ENCODE assay signal across 31 cellular contexts in genomic region chr21:42409366-42409765, GRCh38. TPM values are rescaled to one million over a fixed set of nuclear protein-coding genes. Genes with fewer than 3 reads are reported as not detected.
DNase-seq lines count a peak whose midpoint lies in the region; ATAC-seq, FAIRE-seq and TF ChIP-seq lines count a peak whose summit lies in the region.
"Had no signal": no experiment of that assay in that cellular context is flagged by ENCODE, and none has a peak within 500 bp of the region (broad histone marks: within the 10 kb centered on the region; RNA-seq: fewer than 3 reads in every experiment).

No MANE protein-coding gene starts in this region.

- no peaks in the 10 kb centered on the region for H3K9me3 ChIP-seq in CD4-positive, CD25-positive, alpha-beta regulatory T cell (ENCODE audit: control insufficient read depth in 2 of 2, low read length in 2 of 2)
- no peaks in the 10 kb centered on the region for H3K9me3 ChIP-seq in DND-41 (ENCODE audit: insufficient read depth, low read length, severe bottlenecking)
- H3K9me3 ChIP-seq in effector memory CD4-positive, alpha-beta T cell (ENCODE audit: control insufficient read depth, low read length): no peaks in the 10 kb centered on the region
- H3K9me3 ChIP-seq: adrenal gland, body of pancreas, esophagus squamous epithelium, HAP-1 had no signal

- H3K79me2 ChIP-seq in DND-41 (ENCODE audit: insufficient read depth, low read length): peaks cover 82% of the 10 kb centered on the region
- H3K79me2 ChIP-seq: parathyroid adenoma had no signal

- no peaks in the 10 kb centered on the region for H3K27me3 Mint-ChIP-seq in activated CD8-positive, alpha-beta memory T cell treated with anti-CD3 and anti-CD28 coated beads, Interleukin-2, amount 10 ng/mL, durations not matched to agents 7 days and 5 days
- H3K27me3 Mint-ChIP-seq in CD4-positive, CD25-positive, alpha-beta regulatory T cell: peaks cover 9% of the 10 kb centered on the region

- H3K9ac ChIP-seq in DND-41 (ENCODE audit: low read depth, low read length): no peak overlapping the region
- H3K9ac ChIP-seq: parathyroid adenoma had no signal

- no peaks in the 10 kb centered on the region for H3K27me3 ChIP-seq in CD4-positive, CD25-positive, alpha-beta regulatory T cell (ENCODE audit: control insufficient read depth, insufficient read depth, low read length)
- H3K27me3 ChIP-seq in DND-41 (ENCODE audit: insufficient read depth, low read length, poor library complexity): no peaks in the 10 kb centered on the region
- no peaks in the 10 kb centered on the region for H3K27me3 ChIP-seq in effector memory CD4-positive, alpha-beta T cell (replicated peaks; ENCODE audit: control insufficient read depth, insufficient read depth, low read length, poor library complexity, severe bottlenecking)
- H3K27me3 ChIP-seq: adrenal gland, body of pancreas had no signal

- no peak for TF ChIP-seq POLR2A in GM12892 (IDR thresholded peaks at IDR 0.05; ENCODE audit: low read depth, low read length)

- ATAC-seq in activated CD8-positive, alpha-beta memory T cell treated with anti-CD3 and anti-CD28 coated beads, Interleukin-2, amount 10 ng/mL, durations not matched to agents 7 days and 5 days: no peak
- peak; percentile 32 to 41 for ATAC-seq in CD4-positive, CD25-positive, alpha-beta regulatory T cell (ENCODE audit: low read depth in 2 of 2)
- ATAC-seq in DND-41 (ENCODE audit: insufficient read depth, low read depth) (no peak), GM21529 (IDR thresholded peaks at IDR 0.05; ENCODE audit: unreplicated experiment) (no peak)
- ATAC-seq: body of pancreas, foreskin keratinocyte, K562, left lobe of liver had no signal

- peak overlapping the region; percentile 36 for H3K27ac ChIP-seq in CD4-positive, CD25-positive, alpha-beta regulatory T cell (ENCODE audit: insufficient read depth, low read length, poor library complexity, severe bottlenecking)
- peak overlapping the region; percentile 31; the same call in 1 of the 2 replicates for H3K27ac ChIP-seq in DND-41 (ENCODE audit: low read length)
- H3K27ac ChIP-seq in effector memory CD4-positive, alpha-beta T cell (ENCODE audit: insufficient read depth, low read length, poor library complexity, severe bottlenecking): peak overlapping the region; percentile 36
- H3K27ac ChIP-seq: adrenal gland, body of pancreas, esophagus squamous epithelium, foreskin keratinocyte, parathyroid adenoma, WERI-Rb-1 had no signal

- H2AFZ ChIP-seq in DND-41 (ENCODE audit: low read depth, low read length): no peak overlapping the region
- H2AFZ ChIP-seq: parathyroid adenoma had no signal

- H3K36me3 ChIP-seq in CD4-positive, CD25-positive, alpha-beta regulatory T cell (ENCODE audit: control insufficient read depth, insufficient read depth, low read length): peaks cover 61% of the 10 kb centered on the region
- peaks cover 77% of the 10 kb centered on the region for H3K36me3 ChIP-seq in DND-41 (ENCODE audit: insufficient read depth, low read length)
- peaks cover 69% of the 10 kb centered on the region for H3K36me3 ChIP-seq in effector memory CD4-positive, alpha-beta T cell (ENCODE audit: control insufficient read depth, insufficient read depth, low read length)
- H3K36me3 ChIP-seq: adrenal gland, esophagus squamous epithelium, HAP-1, WERI-Rb-1 had no signal

- no peak for FAIRE-seq in GM12892 (lab: Jason Lieb, UNC)
- FAIRE-seq: GM12891, islet of Langerhans, K562, small intestine had no signal

- peak overlapping the region; percentile 69 for H3K27ac Mint-ChIP-seq in activated CD8-positive, alpha-beta memory T cell treated with anti-CD3 and anti-CD28 coated beads, Interleukin-2, amount 10 ng/mL, durations not matched to agents 7 days and 5 days
- peak overlapping the region; percentile 77 to 93 (median 92) for H3K27ac Mint-ChIP-seq in CD4-positive, CD25-positive, alpha-beta regulatory T cell

- H3K4me2 ChIP-seq in DND-41 (ENCODE audit: insufficient read depth, low read length): no peak overlapping the region

- CTCF ChIA-PET in activated CD8-positive, alpha-beta memory T cell treated with anti-CD3 and anti-CD28 coated beads, Interleukin-2, amount 10 ng/mL, durations not matched to agents 7 days and 5 days (lab: Charles Lee): interaction anchor here (1.3 to 5.7 kb wide), 2 partner anchors 12 to 22 kb away, joined by 3 to 41 read pairs; no protein-coding TSS in a partner anchor

- peaks cover 86% of the 10 kb centered on the region for H3K4me1 ChIP-seq in CD4-positive, CD25-positive, alpha-beta regulatory T cell (ENCODE audit: control insufficient read depth, insufficient read depth, low read length, poor library complexity, severe bottlenecking)
- peaks cover 45% of the 10 kb centered on the region for H3K4me1 ChIP-seq in DND-41 (ENCODE audit: insufficient read depth, low read length)
- peaks cover 67% of the 10 kb centered on the region for H3K4me1 ChIP-seq in effector memory CD4-positive, alpha-beta T cell (ENCODE audit: control insufficient read depth, insufficient read depth, low read length, poor library complexity, severe bottlenecking)
- H3K4me1 ChIP-seq: adrenal gland, body of pancreas, foreskin keratinocyte, HAP-1, parathyroid adenoma had no signal

- peaks cover 36% of the 10 kb centered on the region for H3K4me1 Mint-ChIP-seq in activated CD8-positive, alpha-beta memory T cell treated with anti-CD3 and anti-CD28 coated beads, Interleukin-2, amount 10 ng/mL, durations not matched to agents 7 days and 5 days
- peaks cover 12 to 59% (median 44%) of the 10 kb centered on the region in 4 donors for H3K4me1 Mint-ChIP-seq in CD4-positive, CD25-positive, alpha-beta regulatory T cell

- H3K36me3 Mint-ChIP-seq in activated CD8-positive, alpha-beta memory T cell treated with anti-CD3 and anti-CD28 coated beads, Interleukin-2, amount 10 ng/mL, durations not matched to agents 7 days and 5 days: peaks cover 58% of the 10 kb centered on the region
- peaks cover 48% of the 10 kb centered on the region for H3K36me3 Mint-ChIP-seq in CD4-positive, CD25-positive, alpha-beta regulatory T cell

- DNase-seq in activated CD8-positive, alpha-beta memory T cell treated with anti-CD3 and anti-CD28 coated beads, Interleukin-2, amount 10 ng/mL, durations not matched to agents 7 days and 5 days: no peak
- DNase-seq in activated CD8-positive, alpha-beta memory T cell treated with anti-CD3 and anti-CD28 coated beads, Interleukin-2, amount 50 U/mL, for 4 hours: no peak
- no peak for DNase-seq in CD4-positive, CD25-positive, alpha-beta regulatory T cell
- DNase-seq in DND-41: no peak
- DNase-seq in effector memory CD4-positive, alpha-beta T cell: no peak
- DNase-seq in GM12892 (ENCODE audit: insufficient read length): no peak
- DNase-seq in GDM1 (lab: John Stamatoyannopoulos, UW): no peak
- DNase-seq: activated CD4-positive, alpha-beta T cell treated with anti-CD3 and anti-CD28 coated beads, Interleukin-2, amount 50 U/mL, for 4 hours; adrenal gland; body of pancreas; DMS153; esophagus squamous epithelium; foreskin keratinocyte; NCI-H1092; NCI-H1694 treated with DMSO at 0.1 percent for 48 hours; NCI-H446; retina; SIG-M5; small intestine; SW 1271; T1000; trophoblast cell; WERI-Rb-1 had no signal

- TF ChIP-seq CTCF in DND-41 (IDR thresholded peaks at IDR 0.05; ENCODE audit: borderline replicate concordance, extremely low read depth, low read length, poor library complexity, severe bottlenecking): no peak

- H3K4me3 Mint-ChIP-seq in activated CD8-positive, alpha-beta memory T cell treated with anti-CD3 and anti-CD28 coated beads, Interleukin-2, amount 10 ng/mL, durations not matched to agents 7 days and 5 days: no peak overlapping the region
- peak overlapping the region; percentile 45 to 82 (median 52) for H3K4me3 Mint-ChIP-seq in CD4-positive, CD25-positive, alpha-beta regulatory T cell

- peak overlapping the region; percentile 58 for H3K4me3 ChIP-seq in CD4-positive, CD25-positive, alpha-beta regulatory T cell (ENCODE audit: low read depth, low read length)
- no peak overlapping the region for H3K4me3 ChIP-seq in DND-41 (ENCODE audit: low read depth in 1 of 2, low read length in 2 of 2)
- H3K4me3 ChIP-seq in effector memory CD4-positive, alpha-beta T cell (ENCODE audit: insufficient read depth, low read depth, low read length, poor library complexity, severe bottlenecking): no peak overlapping the region
- H3K4me3 ChIP-seq: adrenal gland, body of pancreas, esophagus squamous epithelium, HAP-1, K562 had no signal

- peaks cover 16% of the 10 kb centered on the region; the same call in 1 of the 2 replicates for H4K20me1 ChIP-seq in DND-41 (ENCODE audit: insufficient read depth, low read length)

- H3K9me3 Mint-ChIP-seq in activated CD8-positive, alpha-beta memory T cell treated with anti-CD3 and anti-CD28 coated beads, Interleukin-2, amount 10 ng/mL, durations not matched to agents 7 days and 5 days (ENCODE audit: low read depth): no peaks in the 10 kb centered on the region
- peaks cover 0 to 2% (median 0%) of the 10 kb centered on the region in 7 donors for H3K9me3 Mint-ChIP-seq in CD4-positive, CD25-positive, alpha-beta regulatory T cell

RNA-seq across cellular contexts. Expression of gene UBASH3A, which starts 5.7 kb away (rescaled TPM):
- 10 to 100 TPM; 75.3 to 89.5 TPM for total RNA-seq in activated CD8-positive, alpha-beta memory T cell treated with anti-CD3 and anti-CD28 coated beads, Interleukin-2, amount 10 ng/mL, durations not matched to agents 7 days and 5 days
- total RNA-seq in CD4-positive, CD25-positive, alpha-beta regulatory T cell: 56.0 TPM
- 10 to 100 TPM; 36.2 to 52.6 (median 44.4) TPM for polyA plus RNA-seq in CD4-positive, CD25-positive, alpha-beta regulatory T cell
- 0.13 TPM for polyA plus RNA-seq in GM12892 (2012; ENCODE audit: missing spikeins)
- total RNA-seq: dermis microvascular lymphatic vessel endothelial cell, foreskin keratinocyte had no signal
- polyA plus RNA-seq: foreskin keratinocyte had no signal

RNA-seq across cellular contexts. Expression of gene TMPRSS3, which starts 13.5 kb away (rescaled TPM):
- total RNA-seq in activated CD8-positive, alpha-beta memory T cell treated with anti-CD3 and anti-CD28 coated beads, Interleukin-2, amount 10 ng/mL, durations not matched to agents 7 days and 5 days: 10 to 100 TPM; 22.3 to 27.4 TPM
- 4.0 TPM for total RNA-seq in CD4-positive, CD25-positive, alpha-beta regulatory T cell
- 1 to 10 TPM; 1.1 to 2.4 (median 2.2) TPM for polyA plus RNA-seq in CD4-positive, CD25-positive, alpha-beta regulatory T cell
- 7.2 TPM for polyA plus RNA-seq in GM12892 (2012; ENCODE audit: missing spikeins)
- total RNA-seq: foreskin keratinocyte, K562 had no signal
- polyA plus RNA-seq: foreskin keratinocyte had no signal

RNA-seq across cellular contexts. Expression of gene TFF1, which starts 43.0 kb away (rescaled TPM):
- total RNA-seq in activated CD8-positive, alpha-beta memory T cell treated with anti-CD3 and anti-CD28 coated beads, Interleukin-2, amount 10 ng/mL, durations not matched to agents 7 days and 5 days: not detected
- total RNA-seq in CD4-positive, CD25-positive, alpha-beta regulatory T cell: not detected
- not detected for polyA plus RNA-seq in CD4-positive, CD25-positive, alpha-beta regulatory T cell
- not detected for polyA plus RNA-seq in GM12892 (2012; ENCODE audit: missing spikeins)
- total RNA-seq: dermis microvascular lymphatic vessel endothelial cell, esophagus squamous epithelium, foreskin keratinocyte had no signal
- polyA plus RNA-seq: foreskin keratinocyte, K562 had no signal

RNA-seq across cellular contexts. Expression of gene TFF2, which starts 58.6 kb away (rescaled TPM):
- total RNA-seq in activated CD8-positive, alpha-beta memory T cell treated with anti-CD3 and anti-CD28 coated beads, Interleukin-2, amount 10 ng/mL, durations not matched to agents 7 days and 5 days: not detected
- not detected for total RNA-seq in CD4-positive, CD25-positive, alpha-beta regulatory T cell
- not detected for polyA plus RNA-seq in CD4-positive, CD25-positive, alpha-beta regulatory T cell
- polyA plus RNA-seq in GM12892 (2012; ENCODE audit: missing spikeins): 2.7 TPM
- total RNA-seq: adrenal gland, dermis microvascular lymphatic vessel endothelial cell, foreskin keratinocyte, K562 had no signal
- polyA plus RNA-seq: foreskin keratinocyte, K562 had no signal

Comparison
In these comparisons a context has a peak if more than half of its experiments do, and no peak if none do; other contexts are left out.
1. ATAC-seq: peak in CD4-positive, CD25-positive, alpha-beta regulatory T cell (2 of 2); none in activated CD8-positive, alpha-beta memory T cell treated with anti-CD3 and anti-CD28 coated beads, Interleukin-2, amount 10 ng/mL, durations not matched to agents 7 days and 5 days (single experiment), DND-41 (single experiment) and GM21529 (single experiment).
2. Peak in every context shown above with its lines, with median percentiles within 50 percentile points of each other: H3K27ac ChIP-seq.